20 cellular contexts compared by ENCODE assay signal in genomic region chr14:47366006-47366405, GRCh38.
"Had no signal": no experiment of that assay in that cellular context is flagged by ENCODE, and none has a peak within 500 bp of the region (broad histone marks: within the 10 kb centered on the region; RNA-seq: fewer than 3 reads in every experiment).

No MANE protein-coding gene starts in this region.

- H3K4me3 ChIP-seq: body of pancreas, cardiac muscle cell, left ventricle myocardium inferior, pancreas, tibial artery had no signal

- H3K27ac ChIP-seq: body of pancreas, cardiac muscle cell, left ventricle myocardium inferior, pancreas, tibial artery had no signal

- DNase-seq: activated CD4-positive, alpha-beta memory T cell treated with anti-CD3 and anti-CD28 coated beads, Interleukin-2, amount 10 ng/mL, durations not matched to agents 7 days and 5 days; activated CD4-positive, alpha-beta T cell treated with anti-CD3 and anti-CD28 coated beads, Interleukin-2, amount 10 ng/mL, durations not matched to agents 24 days and 14 days; activated gamma-delta T cell; activated naive CD4-positive, alpha-beta T cell treated with anti-CD3 and anti-CD28 coated beads, Interleukin-2, amount 50 U/mL, for 16 hours; activated naive CD8-positive, alpha-beta T cell treated with anti-CD3 and anti-CD28 coated beads, Interleukin-2, amount 50 U/mL, for 24 hours; activated T-cell treated with anti-CD3 and anti-CD28 coated beads for 4 hours; body of pancreas; effector CD8-positive, alpha-beta T cell; erythroblast; foreskin fibroblast; kidney glomerular epithelial cell; left ventricle myocardium inferior; natural killer cell; pancreas; stimulated activated CD4-positive, alpha-beta T cell treated with anti-CD3 and anti-CD28 coated beads, Interleukin-4, amount 100 ng/mL, for 4 hours; stimulated activated naive CD8-positive, alpha-beta T cell treated with anti-CD3 and anti-CD28 coated beads, Interleukin-15, Interleukin-2, amounts not matched to agents 100 U/mL and 50 U/mL, for 24 hours; tibial artery had no signal

- H3K4me1 ChIP-seq: body of pancreas, left ventricle myocardium inferior, pancreas, tibial artery had no signal

- H3K36me3 ChIP-seq: cardiac muscle cell, left ventricle myocardium inferior, pancreas, tibial artery had no signal

- H3K27me3 ChIP-seq: body of pancreas, cardiac muscle cell, pancreas, tibial artery had no signal

- H3K9me3 ChIP-seq: body of pancreas, left ventricle myocardium inferior, pancreas, tibial artery had no signal

- ATAC-seq: activated CD4-positive, CD25-positive, alpha-beta regulatory T cell treated with anti-CD3 and anti-CD28 coated beads, Interleukin-2, amount 50 U/mL, for 24 hours; activated naive CD8-positive, alpha-beta T cell treated with anti-CD3 and anti-CD28 coated beads, Interleukin-2, amount 50 U/mL, for 24 hours; body of pancreas; natural killer cell; pancreas; right cardiac atrium; stimulated activated naive CD8-positive, alpha-beta T cell treated with anti-CD3 and anti-CD28 coated beads, Interleukin-15, Interleukin-2, amounts not matched to agents 100 U/mL and 50 U/mL, for 24 hours had no signal
